ENCODE assay signal across 8 cellular contexts in the genomic region with DNA sequence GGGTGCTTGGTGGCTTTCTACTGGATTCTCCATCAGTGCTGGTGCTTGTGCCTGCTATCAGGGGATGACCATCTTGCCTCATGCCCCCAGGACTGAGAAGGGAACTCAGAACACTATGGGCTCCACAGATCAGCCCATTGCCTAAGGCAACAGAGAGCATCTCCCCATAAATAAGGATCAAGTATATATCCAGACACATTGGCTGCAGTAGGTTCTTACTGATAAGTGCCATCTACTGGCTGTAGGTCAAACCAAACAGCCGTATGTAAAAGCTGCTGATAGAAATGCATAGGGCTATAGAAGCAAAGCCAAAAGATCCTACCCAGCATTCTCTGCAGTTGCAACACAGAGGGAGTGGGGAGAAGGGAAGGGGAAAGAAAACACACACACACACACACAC.
DNase-seq lines count a peak whose midpoint lies in the region; ATAC-seq, FAIRE-seq and TF ChIP-seq lines count a peak whose summit lies in the region.

No MANE protein-coding gene starts in this region.

- H3K9me3 ChIP-seq in cardiac muscle cell (ENCODE audit: low read depth) (no peaks in the 10 kb centered on the region), right cardiac atrium (ENCODE audit: control insufficient read depth, low read length) (no peaks in the 10 kb centered on the region)

- peak; percentile 29 for TF ChIP-seq CTCF in cardiac muscle cell (IDR thresholded peaks at IDR 0.05; ENCODE audit: low read depth, low read length)
- TF ChIP-seq CTCF in HL-60 (IDR thresholded peaks at IDR 0.05; ENCODE audit: insufficient read depth, low read length): no peak
- peak; percentile 56 for TF ChIP-seq CTCF in brain microvascular endothelial cell (IDR thresholded peaks at IDR 0.05; ENCODE audit: low read depth, low read length, missing control alignments)
- TF ChIP-seq CTCF in dorsolateral prefrontal cortex (IDR thresholded peaks at IDR 0.05 in 54 of 56, conservative IDR thresholded peaks at IDR 0.05 in 2 of 56; ENCODE audit: low read depth in 1 of 56, partially characterized antibody in 56 of 56): peak in 1 of 56 donors; percentile 11

- in situ Hi-C loops in brain microvascular endothelial cell (cut with HindIII; ENCODE audit: low pct_ligation_motif_present, low sequenced_read_pairs): no loop called here

- no peak overlapping the region for H3K27ac Mint-ChIP-seq in activated T-helper 17 cell treated with anti-CD3 and anti-CD28 coated beads, Interleukin-2, amount 50 U/mL, for 72 hours

- peaks cover 3% of the 10 kb centered on the region for H3K9me3 Mint-ChIP-seq in activated T-helper 17 cell treated with anti-CD3 and anti-CD28 coated beads, Interleukin-2, amount 50 U/mL, for 72 hours

- H3K27me3 Mint-ChIP-seq in activated T-helper 17 cell treated with anti-CD3 and anti-CD28 coated beads, Interleukin-2, amount 50 U/mL, for 72 hours: no peaks in the 10 kb centered on the region

- peak; percentile 53 for FAIRE-seq in urothelium cell line (lab: Jason Lieb, UNC)

- H3K27ac ChIP-seq in cardiac muscle cell: no peak overlapping the region
- no peak overlapping the region for H3K27ac ChIP-seq in right cardiac atrium (ENCODE audit: low read length)
- H3K27ac ChIP-seq in HL-60 (replicated peaks): no peak overlapping the region
- H3K27ac ChIP-seq in brain microvascular endothelial cell: no peak overlapping the region
- no peak overlapping the region for H3K27ac ChIP-seq in dorsolateral prefrontal cortex

- intact Hi-C loops in right cardiac atrium (cut with DNase I) (no loop called here), dorsolateral prefrontal cortex (cut with DNase I) (no loop called here)

- no peaks in the 10 kb centered on the region for H3K36me3 Mint-ChIP-seq in activated T-helper 17 cell treated with anti-CD3 and anti-CD28 coated beads, Interleukin-2, amount 50 U/mL, for 72 hours (ENCODE audit: low read depth)

- WGBS in right cardiac atrium: 48% methylated on average over 1 of the region's 1 CpG

- H3K4me1 Mint-ChIP-seq in activated T-helper 17 cell treated with anti-CD3 and anti-CD28 coated beads, Interleukin-2, amount 50 U/mL, for 72 hours: no peaks in the 10 kb centered on the region

- H3K27me3 ChIP-seq in cardiac muscle cell (no peaks in the 10 kb centered on the region), right cardiac atrium (ENCODE audit: control insufficient read depth, insufficient read depth) (no peaks in the 10 kb centered on the region), HL-60 (ENCODE audit: insufficient read depth, poor library complexity, severe bottlenecking) (no peaks in the 10 kb centered on the region), brain microvascular endothelial cell (replicated peaks) (no peaks in the 10 kb centered on the region), dorsolateral prefrontal cortex (no peaks in the 10 kb centered on the region)

- DNase-seq in cardiac muscle cell (ENCODE audit: low read depth in 1 of 2, low spot score in 1 of 2) (peak; percentile 30 to 57), right cardiac atrium (no peak), HL-60 (ENCODE audit: low read depth in 1 of 2, low spot score in 1 of 2) (peak; percentile 12 to 15), brain microvascular endothelial cell (peak; percentile 34), urothelium cell line (ENCODE audit: low spot score) (no peak), NCI-H2107 treated with DMSO at 0.1 percent for 48 hours (lab: John Stamatoyannopoulos, UW; ENCODE audit: unreplicated experiment) (no peak), dorsolateral prefrontal cortex (no peak)

- H3K4me3 Mint-ChIP-seq in activated T-helper 17 cell treated with anti-CD3 and anti-CD28 coated beads, Interleukin-2, amount 50 U/mL, for 72 hours: no peak overlapping the region

- no peak overlapping the region for H3K4me3 ChIP-seq in cardiac muscle cell
- H3K4me3 ChIP-seq in right cardiac atrium (ENCODE audit: low read length): no peak overlapping the region
- no peak overlapping the region for H3K4me3 ChIP-seq in HL-60 (replicated peaks; ENCODE audit: insufficient read depth, low read length)
- H3K4me3 ChIP-seq in brain microvascular endothelial cell (ENCODE audit: low read depth, low read length): no peak overlapping the region
- no peak overlapping the region for H3K4me3 ChIP-seq in dorsolateral prefrontal cortex

- H3K36me3 ChIP-seq in cardiac muscle cell (no peaks in the 10 kb centered on the region), brain microvascular endothelial cell (replicated peaks) (no peaks in the 10 kb centered on the region)

- H3K4me1 ChIP-seq in cardiac muscle cell (ENCODE audit: low read depth) (no peaks in the 10 kb centered on the region), right cardiac atrium (ENCODE audit: control insufficient read depth, insufficient read depth, low read length) (peaks cover 3% of the 10 kb centered on the region)

- no peak for ATAC-seq in right cardiac atrium
- ATAC-seq in activated T-helper 17 cell treated with anti-CD3 and anti-CD28 coated beads, Interleukin-2, amount 50 U/mL, for 72 hours (replicated peaks): no peak

Comparison
In these comparisons a context has a peak if more than half of its experiments do, and no peak if none do; other contexts are left out.
1. DNase-seq: peak in cardiac muscle cell (2 of 2), HL-60 (2 of 2) and brain microvascular endothelial cell (single experiment); none in right cardiac atrium (0 of 3), urothelium cell line (single experiment), NCI-H2107 treated with DMSO at 0.1 percent for 48 hours (single experiment) and dorsolateral prefrontal cortex (0 of 10).